In the genomic region with DNA sequence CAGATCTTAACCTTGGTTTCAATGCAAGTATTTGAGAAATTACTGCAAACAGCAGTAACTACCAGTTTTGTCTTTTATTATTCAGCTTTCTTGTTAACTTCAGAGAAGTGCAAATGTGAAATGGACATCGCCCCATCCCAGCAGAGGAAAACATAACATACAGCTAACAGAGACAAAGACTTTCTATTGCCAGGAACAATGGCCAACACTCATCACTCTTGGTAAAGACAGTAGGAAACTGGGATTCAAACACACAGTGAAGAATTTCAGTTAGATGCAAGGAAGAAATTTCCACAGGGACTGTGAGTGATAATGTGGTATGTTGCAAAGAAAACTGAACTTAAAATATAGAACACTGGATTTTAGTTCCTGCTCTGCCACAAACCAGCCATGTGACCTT, we compare ENCODE assay signal across 13 cellular contexts.
DNase-seq lines count a peak whose midpoint lies in the region; TF ChIP-seq lines count a peak whose summit lies in the region.
"Had no signal": no experiment of that assay in that cellular context is flagged by ENCODE, and none has a peak within 500 bp of the region (broad histone marks: within the 10 kb centered on the region; RNA-seq: fewer than 3 reads in every experiment).

No MANE protein-coding gene starts in this region.

- no peaks in the 10 kb centered on the region for H3F3A ChIP-seq in Loucy (ENCODE audit: low read depth)

- H2AFZ ChIP-seq in Loucy (ENCODE audit: low read length) (peak overlapping the region; percentile 74), hepatocyte (no peak overlapping the region)

- peak; percentile 9 for DNase-seq in Ammon's horn (ENCODE audit: low spot score)
- no peak for DNase-seq in hepatocyte (ENCODE audit: low spot score)
- DNase-seq in superior temporal gyrus (ENCODE audit: extremely low spot score): peak; percentile 33
- DNase-seq in NCI-H510A treated with DMSO at 0.1 percent for 48 hours (lab: John Stamatoyannopoulos, UW): no peak
- DNase-seq in nucleus accumbens (lab: John Stamatoyannopoulos, UW): no peak
- DNase-seq in ACHN: no peak
- DNase-seq: CD8-positive, alpha-beta T cell; GOT3 had no signal

- 84% methylated on average over 1 of the region's 1 CpG for WGBS in hepatocyte (ENCODE audit: low lambda C conversion rate, missing lambda C conversion rate)

- H3K79me2 ChIP-seq in Loucy (ENCODE audit: insufficient read depth, low read length) (no peaks in the 10 kb centered on the region), hepatocyte (no peaks in the 10 kb centered on the region)

- H3K9ac ChIP-seq in Loucy (ENCODE audit: low read depth, low read length, poor library complexity, severe bottlenecking): no peak overlapping the region
- H3K9ac ChIP-seq: BLaER1 treated with 17β-estradiol and CSF1 and Interleukin-3, amounts not matched to agents 10 nM and 100 nM; KMS-11 had no signal

- no peak overlapping the region for H3K4me3 ChIP-seq in Loucy (ENCODE audit: low read length, poor library complexity, severe bottlenecking)
- H3K4me3 ChIP-seq in hepatocyte: no peak overlapping the region
- H3K4me3 ChIP-seq: A549; BLaER1 treated with 17β-estradiol and CSF1 and Interleukin-3, amounts not matched to agents 10 nM and 100 nM had no signal

- H3K4me1 ChIP-seq in Loucy (ENCODE audit: insufficient read depth, low read length, poor library complexity, severe bottlenecking): peaks cover 3% of the 10 kb centered on the region
- peaks cover 7% of the 10 kb centered on the region for H3K4me1 ChIP-seq in hepatocyte (ENCODE audit: insufficient read depth)
- H3K4me1 ChIP-seq: BLaER1 treated with 17β-estradiol and CSF1 and Interleukin-3, amounts not matched to agents 10 nM and 100 nM had no signal

- H3K27me3 ChIP-seq in Loucy (ENCODE audit: insufficient read depth, low read length, poor library complexity, severe bottlenecking) (no peaks in the 10 kb centered on the region), hepatocyte (peaks cover 47% of the 10 kb centered on the region)
- H3K27me3 ChIP-seq: BLaER1 treated with 17β-estradiol and CSF1 and Interleukin-3, amounts not matched to agents 10 nM and 100 nM had no signal

- H3K36me3 ChIP-seq in Loucy (ENCODE audit: insufficient read depth, low read length): no peaks in the 10 kb centered on the region
- H3K36me3 ChIP-seq in hepatocyte (replicated peaks; ENCODE audit: insufficient read depth, low read depth): no peaks in the 10 kb centered on the region
- H3K36me3 ChIP-seq: BLaER1 treated with 17β-estradiol and CSF1 and Interleukin-3, amounts not matched to agents 10 nM and 100 nM had no signal

- H3K4me2 ChIP-seq in Loucy (ENCODE audit: low read depth, low read length, poor library complexity, severe bottlenecking) (no peak overlapping the region), hepatocyte (no peak overlapping the region)
- H3K4me2 ChIP-seq: A549; BLaER1 treated with 17β-estradiol and CSF1 and Interleukin-3, amounts not matched to agents 10 nM and 100 nM; KMS-11 had no signal

- H3K9me3 ChIP-seq in Loucy (ENCODE audit: insufficient read depth, low read depth, low read length) (no peaks in the 10 kb centered on the region), hepatocyte (ENCODE audit: low read depth) (no peaks in the 10 kb centered on the region)
- H3K9me3 ChIP-seq: BLaER1 treated with 17β-estradiol and CSF1 and Interleukin-3, amounts not matched to agents 10 nM and 100 nM had no signal

- peak overlapping the region; percentile 32 for H3K27ac ChIP-seq in hepatocyte
- H3K27ac ChIP-seq: 22Rv1; A549; BLaER1 treated with 17β-estradiol and CSF1 and Interleukin-3, amounts not matched to agents 10 nM and 100 nM; KMS-11 had no signal

- H3K9me2 ChIP-seq in Loucy (replicated peaks; ENCODE audit: low read depth, low read length): no peaks in the 10 kb centered on the region
- H3K9me2 ChIP-seq in hepatocyte (replicated peaks; ENCODE audit: insufficient read depth): no peaks in the 10 kb centered on the region

- TF ChIP-seq CTCF in Loucy (conservative IDR thresholded peaks at IDR 0.05; ENCODE audit: low read length): no peak
- no peak for TF ChIP-seq CTCF in hepatocyte (IDR thresholded peaks at IDR 0.05; ENCODE audit: poor library complexity)

- in situ Hi-C loops in ACHN (cut with HindIII; ENCODE audit: low pct_ligation_motif_present, low pct_unique_long_range_greater_than_20kb, low sequenced_read_pairs): no loop called here

- H4K20me1 ChIP-seq in Loucy (ENCODE audit: insufficient read depth, low read length, poor library complexity, severe bottlenecking) (no peaks in the 10 kb centered on the region), hepatocyte (ENCODE audit: insufficient read depth, poor library complexity, severe bottlenecking) (no peaks in the 10 kb centered on the region)
- H4K20me1 ChIP-seq: BLaER1 treated with 17β-estradiol and CSF1 and Interleukin-3, amounts not matched to agents 10 nM and 100 nM had no signal

Comparison
In these comparisons a context has a peak if more than half of its experiments do, and no peak if none do; other contexts are left out.
1. DNase-seq: peak in Ammon's horn (single experiment) and superior temporal gyrus (single experiment); none in hepatocyte (single experiment), NCI-H510A treated with DMSO at 0.1 percent for 48 hours (single experiment), nucleus accumbens (0 of 56) and ACHN (single experiment).